Comparison of ENCODE assay signal across 8 cellular contexts in the genomic region with DNA sequence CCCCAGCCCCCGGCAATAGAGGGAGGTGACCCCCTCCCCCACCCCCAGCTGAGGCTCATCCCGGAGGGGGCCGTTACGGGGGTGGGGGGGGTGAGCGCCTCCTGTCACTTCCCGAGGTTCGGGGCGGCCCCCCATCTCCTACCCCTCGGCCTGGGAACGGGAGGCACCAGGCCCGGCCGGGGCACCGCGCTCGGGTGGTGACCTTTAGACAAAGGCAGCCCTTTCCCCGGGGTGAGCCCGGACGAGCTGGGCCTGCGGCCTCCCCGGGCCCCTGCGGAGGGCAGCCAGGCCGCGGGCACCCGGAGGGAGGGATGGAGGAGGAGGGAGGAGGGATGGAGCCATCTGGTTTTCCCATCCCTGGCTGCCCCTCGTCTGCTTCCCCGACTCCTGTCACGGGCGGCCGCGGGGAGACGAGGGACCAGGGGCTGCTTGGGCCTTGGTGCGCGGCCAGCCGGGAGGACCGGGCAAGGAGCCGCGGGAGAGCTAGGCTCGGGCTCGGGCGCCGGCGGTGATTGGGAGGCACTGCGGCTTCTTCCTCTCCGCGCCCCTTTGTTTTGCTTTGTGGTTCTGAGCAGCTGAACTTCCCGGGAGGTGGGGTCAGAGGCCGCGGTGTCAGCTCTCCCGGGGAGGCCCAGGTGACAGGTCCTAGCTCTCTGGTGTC. TPM values are rescaled to one million over a fixed set of nuclear protein-coding genes. Genes with fewer than 3 reads are reported as not detected.
A peak's percentile ranks its signal among the peaks of the same experiment; 100 is the strongest.
DNase-seq lines count a peak whose midpoint lies in the region; ATAC-seq, FAIRE-seq and TF ChIP-seq lines count a peak whose summit lies in the region.
"Had no signal": no experiment of that assay in that cellular context is flagged by ENCODE, and none has a peak within 500 bp of the region (broad histone marks: within the 10 kb centered on the region; RNA-seq: fewer than 3 reads in every experiment).

No MANE protein-coding gene starts in this region.

- DNase-seq in H54 (ENCODE audit: insufficient read length, low spot score) (peak; percentile 44), OCI-M2 (lab: John Stamatoyannopoulos, UW; ENCODE audit: unreplicated experiment) (peak; percentile 16), germinal center (ENCODE audit: low spot score) (peak; percentile 26), nucleus accumbens (lab: John Stamatoyannopoulos, UW) (peak in 41 of 56 donors; percentile 6 to 68 (median 38)), upper lobe of right lung (peak; percentile 76), cortex of kidney (lab: John Stamatoyannopoulos, UW) (no peak)
- peak; percentile 69 for DNase-seq in activated naive CD4-positive, alpha-beta T cell treated with anti-CD3 and anti-CD28 coated beads for 36 hours

- H3K27me3 Mint-ChIP-seq in activated naive CD4-positive, alpha-beta T cell treated with anti-CD3 and anti-CD28 coated beads for 36 hours (ENCODE audit: low read depth) = no peaks in the 10 kb centered on the region

- CTCF ChIA-PET in activated naive CD4-positive, alpha-beta T cell treated with anti-CD3 and anti-CD28 coated beads for 36 hours (lab: Charles Lee) = interaction anchor here (0.7 to 1.0 kb wide), 2 partner anchors 56 to 261 kb away, joined by 3 to 5 read pairs; a partner anchor contains a TSS

- H3K27ac ChIP-seq in upper lobe of right lung = peak overlapping the region; percentile 98

- peaks cover 27% of the 10 kb centered on the region for H3K4me1 Mint-ChIP-seq in activated naive CD4-positive, alpha-beta T cell treated with anti-CD3 and anti-CD28 coated beads for 36 hours (ENCODE audit: low read depth)

- H3K4me1 ChIP-seq in upper lobe of right lung = peaks cover 28% of the 10 kb centered on the region

- no peak for TF ChIP-seq CTCF in upper lobe of right lung (IDR thresholded peaks at IDR 0.05)

- intact Hi-C loops in activated naive CD4-positive, alpha-beta T cell treated with anti-CD3 and anti-CD28 coated beads for 36 hours (cut with micrococcal nuclease) = loop anchor here (5.0 to 10.0 kb wide), 4 partner anchors 87 to 715 kb away; a partner anchor contains a TSS
- intact Hi-C loops in upper lobe of right lung (cut with DNase I) = loop anchor here (10.0 kb wide), 1 partner anchor 85 kb away; no protein-coding TSS in a partner anchor

- no peak; the same call in 1 of the 2 replicates for TF ChIP-seq POLR2A in H54 (IDR thresholded peaks at IDR 0.05; ENCODE audit: low read depth, low read length)

- H3K36me3 ChIP-seq in upper lobe of right lung = no peaks in the 10 kb centered on the region

- peak overlapping the region; percentile 99 for H3K4me3 ChIP-seq in upper lobe of right lung

- peak overlapping the region; percentile 1 for H3K27ac Mint-ChIP-seq in activated naive CD4-positive, alpha-beta T cell treated with anti-CD3 and anti-CD28 coated beads for 36 hours

- peak; percentile 3 for ATAC-seq in upper lobe of right lung

- peak overlapping the region; percentile 69 for H3K4me3 Mint-ChIP-seq in activated naive CD4-positive, alpha-beta T cell treated with anti-CD3 and anti-CD28 coated beads for 36 hours

- no peak for FAIRE-seq in H54 (lab: Jason Lieb, UNC)
- FAIRE-seq: islet of Langerhans had no signal

- H3K36me3 Mint-ChIP-seq in activated naive CD4-positive, alpha-beta T cell treated with anti-CD3 and anti-CD28 coated beads for 36 hours (ENCODE audit: low read depth) = no peaks in the 10 kb centered on the region

- H3K9me3 ChIP-seq in upper lobe of right lung = no peaks in the 10 kb centered on the region

- no peaks in the 10 kb centered on the region for H3K27me3 ChIP-seq in upper lobe of right lung

- no peaks in the 10 kb centered on the region for H3K9me3 Mint-ChIP-seq in activated naive CD4-positive, alpha-beta T cell treated with anti-CD3 and anti-CD28 coated beads for 36 hours

RNA-seq across cellular contexts. Expression of a gene that starts 1.1 kb away (rescaled TPM):
- 10 to 100 TPM; 11.2 to 12.5 TPM for total RNA-seq in activated naive CD4-positive, alpha-beta T cell treated with anti-CD3 and anti-CD28 coated beads for 36 hours
- 15.9 TPM for total RNA-seq in upper lobe of right lung

RNA-seq across cellular contexts. Expression of a gene that starts 37.1 kb away (rescaled TPM):
- total RNA-seq in activated naive CD4-positive, alpha-beta T cell treated with anti-CD3 and anti-CD28 coated beads for 36 hours = under 1 TPM; 0.33 to 0.44 TPM
- 0.26 TPM for total RNA-seq in upper lobe of right lung
